23 cellular contexts compared by ENCODE assay signal in genomic region chr4:120812216-120812615, GRCh38.
DNase-seq lines count a peak whose midpoint lies in the region; ATAC-seq, FAIRE-seq and TF ChIP-seq lines count a peak whose summit lies in the region.
"Had no signal": no experiment of that assay in that cellular context is flagged by ENCODE, and none has a peak within 500 bp of the region (broad histone marks: within the 10 kb centered on the region; RNA-seq: fewer than 3 reads in every experiment).

No MANE protein-coding gene starts in this region.

- POLR2A ChIA-PET in SK-N-SH (lab: Yijun Ruan, JAX) (no interaction called here), K562 (lab: Yijun Ruan, JAX) (no interaction called here)

- H3K36me3 Mint-ChIP-seq in HFFc6 (ENCODE audit: low read depth) (peaks cover 21% of the 10 kb centered on the region), astrocyte (ENCODE audit: low read depth, unreplicated experiment) (peaks cover 7% of the 10 kb centered on the region)
- H3K36me3 Mint-ChIP-seq: CD4-positive, CD25-positive, alpha-beta regulatory T cell had no signal

- peaks cover 7% of the 10 kb centered on the region for H3K9me3 Mint-ChIP-seq in HFFc6
- H3K9me3 Mint-ChIP-seq in astrocyte (ENCODE audit: unreplicated experiment) = peaks cover 3% of the 10 kb centered on the region

- H3K4me3 ChIP-seq in SK-N-SH (ENCODE audit: low read depth in 2 of 2, low read length in 1 of 2) = no peak overlapping the region
- H3K4me3 ChIP-seq in astrocyte (ENCODE audit: insufficient read depth, low read depth, low read length) = no peak overlapping the region
- no peak overlapping the region for H3K4me3 ChIP-seq in K562
- H3K4me3 ChIP-seq: BLaER1, GM23248 had no signal

- no peak for TF ChIP-seq POLR2A in K562 (conservative IDR thresholded peaks at IDR 0.05)

- H3K27ac ChIP-seq in SK-N-SH (ENCODE audit: low read depth in 2 of 2, low read length in 1 of 2) = no peak overlapping the region
- H3K27ac ChIP-seq in astrocyte (ENCODE audit: low read depth, low read length) = no peak overlapping the region
- no peak overlapping the region for H3K27ac ChIP-seq in K562 (ENCODE audit: extremely low read depth, low read depth, low read length)
- H3K27ac ChIP-seq: 22Rv1, BLaER1, C4-2B, GM23248 had no signal

- 38% methylated on average over 2 of the region's 2 CpGs for WGBS in SK-N-SH (ENCODE audit: low lambda C conversion rate)
- 0% methylated on average over 2 of the region's 2 CpGs for WGBS in K562 (ENCODE audit: insufficient coverage, low coverage, missing lambda C conversion rate)

- TF ChIP-seq RAD21 in SK-N-SH (IDR thresholded peaks at IDR 0.05; ENCODE audit: low read length) (no peak), K562 (CRISPR knock-in tag; conservative IDR thresholded peaks at IDR 0.05 in 1 of 2, IDR thresholded peaks at IDR 0.05 in 1 of 2) (no peak)

- in situ Hi-C loops in K562 (cut with MboI) = no loop called here

- BruUV-seq in K562 (replicated peaks; lab: Mats Ljungman, UMichigan) = no TSS peak

- no peak overlapping the region for H3K4me2 ChIP-seq in SK-N-SH
- peak overlapping the region; percentile 3 for H3K4me2 ChIP-seq in astrocyte (ENCODE audit: low read length)
- H3K4me2 ChIP-seq in K562 (ENCODE audit: insufficient read depth, low read length) = no peak overlapping the region
- H3K4me2 ChIP-seq: BLaER1 had no signal

- DNase-seq in SK-N-SH (no peak), HFFc6 (no peak), astrocyte (ENCODE audit: low read depth) (peak; percentile 59), K562 (ENCODE audit: extremely low read depth in 1 of 4, low spot score in 3 of 4) (no peak), NCI-H2029 treated with DMSO at 0.1 percent for 48 hours (lab: John Stamatoyannopoulos, UW) (no peak)
- DNase-seq: CD4-positive, CD25-positive, alpha-beta regulatory T cell; CD8-positive, alpha-beta T cell; DMS 273 treated with DMSO at 0.1 percent for 48 hours; DMS79; GM23248; H7; HCEC 1CT had no signal

- peak overlapping the region; percentile 24; the same call in 1 of the 2 replicates for H3K4me3 Mint-ChIP-seq in HFFc6
- no peak overlapping the region for H3K4me3 Mint-ChIP-seq in astrocyte (ENCODE audit: unreplicated experiment)
- H3K4me3 Mint-ChIP-seq: B cell; CD4-positive, CD25-positive, alpha-beta regulatory T cell; CD8-positive, alpha-beta T cell had no signal

- H3K9me2 ChIP-seq in SK-N-SH = no peaks in the 10 kb centered on the region

- TF ChIP-seq CTCF in SK-N-SH (IDR thresholded peaks at IDR 0.05) (no peak), HFFc6 (IDR thresholded peaks at IDR 0.05) (no peak), astrocyte (IDR thresholded peaks at IDR 0.05; ENCODE audit: insufficient read depth, low read depth, low read length) (no peak), K562 (IDR thresholded peaks at IDR 0.05 in 2 of 3, conservative IDR thresholded peaks at IDR 0.05 in 1 of 3; ENCODE audit: insufficient read depth in 2 of 3, low read depth in 1 of 3, low read length in 3 of 3) (no peak)

- no peak for TF ChIP-seq EP300 in SK-N-SH (IDR thresholded peaks at IDR 0.05; ENCODE audit: borderline replicate concordance in 1 of 2, low read depth in 1 of 2, low read length in 1 of 2)
- no peak for TF ChIP-seq EP300 in K562 (IDR thresholded peaks at IDR 0.05; ENCODE audit: low read length)

- H3K9ac ChIP-seq in SK-N-SH = no peak overlapping the region
- H3K9ac ChIP-seq in astrocyte (ENCODE audit: low read length) = no peak overlapping the region
- no peak overlapping the region for H3K9ac ChIP-seq in K562 (ENCODE audit: insufficient read depth in 1 of 2, low read depth in 2 of 2, low read length in 2 of 2)
- H3K9ac ChIP-seq: BLaER1, GM23248 had no signal

- ATAC-seq in SK-N-SH treated with all-trans-retinoic acid at 6 μM for 48 hours (no peak), K562 (no peak), GM18498 (IDR thresholded peaks at IDR 0.05; ENCODE audit: unreplicated experiment) (no peak), GM21526 (IDR thresholded peaks at IDR 0.05; ENCODE audit: low FRiP score, unreplicated experiment) (no peak)
- ATAC-seq: CD8-positive, alpha-beta T cell had no signal

- H3F3A ChIP-seq in SK-N-SH (replicated peaks; ENCODE audit: insufficient read depth) = peaks cover 12% of the 10 kb centered on the region

- H3K79me2 ChIP-seq in SK-N-SH (ENCODE audit: insufficient read depth) (no peaks in the 10 kb centered on the region), astrocyte (ENCODE audit: insufficient read depth, low read length) (no peaks in the 10 kb centered on the region), K562 (ENCODE audit: control insufficient read depth, insufficient read depth, low read length) (no peaks in the 10 kb centered on the region)

- CTCF ChIA-PET in SK-N-SH (lab: Yijun Ruan, JAX) = no interaction called here
- CTCF ChIA-PET in K562 (lab: Yijun Ruan, JAX; ENCODE audit: low intra/inter-chr PET ratio) = no interaction called here

- H3K36me3 ChIP-seq in SK-N-SH (replicated peaks in 1 of 2; ENCODE audit: control insufficient read depth in 1 of 2, insufficient read depth in 2 of 2, low read length in 1 of 2) (peaks cover 0 to 8% of the 10 kb centered on the region in 2 experiments), astrocyte (ENCODE audit: insufficient read depth, low read length) (no peaks in the 10 kb centered on the region), K562 (ENCODE audit: control insufficient read depth, insufficient read depth, low read length) (no peaks in the 10 kb centered on the region)
- H3K36me3 ChIP-seq: BLaER1 had no signal

- H3K27ac Mint-ChIP-seq in HFFc6 (peak overlapping the region; percentile 19; the same call in 1 of the 2 replicates), astrocyte (ENCODE audit: unreplicated experiment) (no peak overlapping the region)
- H3K27ac Mint-ChIP-seq: B cell; CD4-positive, CD25-positive, alpha-beta regulatory T cell; CD8-positive, alpha-beta T cell had no signal

- H3K27me3 ChIP-seq in SK-N-SH (ENCODE audit: insufficient read depth) (no peaks in the 10 kb centered on the region), astrocyte (ENCODE audit: insufficient read depth, low read length) (no peaks in the 10 kb centered on the region), K562 (ENCODE audit: control insufficient read depth in 2 of 2, insufficient read depth in 2 of 2, low read length in 2 of 2) (no peaks in the 10 kb centered on the region)
- H3K27me3 ChIP-seq: BLaER1 had no signal

- H3K4me1 Mint-ChIP-seq in HFFc6 (ENCODE audit: low read depth) (peaks cover 39% of the 10 kb centered on the region), astrocyte (ENCODE audit: low read depth, unreplicated experiment) (no peaks in the 10 kb centered on the region)
- H3K4me1 Mint-ChIP-seq: B cell; CD4-positive, CD25-positive, alpha-beta regulatory T cell had no signal

- H2AFZ ChIP-seq in SK-N-SH (ENCODE audit: low read depth) (no peak overlapping the region), astrocyte (ENCODE audit: low read depth, low read length) (no peak overlapping the region), K562 (ENCODE audit: low read depth, low read length) (no peak overlapping the region)
- H2AFZ ChIP-seq: GM23248 had no signal

- peaks cover 5% of the 10 kb centered on the region; the same call in 1 of the 2 replicates for H3K9me3 ChIP-seq in SK-N-SH
- H3K9me3 ChIP-seq in astrocyte (ENCODE audit: insufficient read depth, low read depth, low read length) = no peaks in the 10 kb centered on the region
- no peaks in the 10 kb centered on the region for H3K9me3 ChIP-seq in K562 (replicated peaks; ENCODE audit: control insufficient read depth, insufficient read depth, low read depth, low read length)

- H3K4me1 ChIP-seq in SK-N-SH (ENCODE audit: control insufficient read depth in 1 of 2, insufficient read depth in 2 of 2, low read depth in 1 of 2, low read length in 1 of 2) = peaks cover 0 to 3% of the 10 kb centered on the region in 2 experiments; a peak in 1 of 4 replicates
- H3K4me1 ChIP-seq in astrocyte (ENCODE audit: insufficient read depth, low read length) = peaks cover 2% of the 10 kb centered on the region
- no peaks in the 10 kb centered on the region for H3K4me1 ChIP-seq in K562 (replicated peaks in 1 of 2; ENCODE audit: control insufficient read depth in 2 of 2, insufficient read depth in 2 of 2, low read length in 2 of 2)
- H3K4me1 ChIP-seq: BLaER1 had no signal

- no peak for FAIRE-seq in astrocyte (lab: Jason Lieb, UNC)
- FAIRE-seq in K562 (lab: Jason Lieb, UNC) = no peak
- FAIRE-seq: D721Med, GM12892, GM19239, H1 had no signal

- no peaks in the 10 kb centered on the region for H3K27me3 Mint-ChIP-seq in HFFc6 (ENCODE audit: insufficient read depth)
- H3K27me3 Mint-ChIP-seq in astrocyte (ENCODE audit: low read depth, unreplicated experiment) = no peaks in the 10 kb centered on the region
- H3K27me3 Mint-ChIP-seq: B cell; CD4-positive, CD25-positive, alpha-beta regulatory T cell had no signal

- H3K9me1 ChIP-seq in K562 (ENCODE audit: control insufficient read depth, insufficient read depth, low read length) = no peaks in the 10 kb centered on the region

- intact Hi-C loops in K562 (cut with micrococcal nuclease) = no loop called here

- H4K20me1 ChIP-seq in SK-N-SH (ENCODE audit: insufficient read depth) = no peaks in the 10 kb centered on the region
- H4K20me1 ChIP-seq in astrocyte (ENCODE audit: insufficient read depth, low read length) = no peaks in the 10 kb centered on the region
- no peaks in the 10 kb centered on the region for H4K20me1 ChIP-seq in K562 (replicated peaks; ENCODE audit: control insufficient read depth, insufficient read depth, low read length)
- H4K20me1 ChIP-seq: BLaER1 had no signal

TF ChIP-seq in SK-N-SH, 30 proteins besides CTCF, POLR2A, EP300 and RAD21:
- 0 out of 2 replicates have a peak, but pooled peaks have one; percentile 10 for TF ChIP-seq NFIC (IDR thresholded peaks at IDR 0.05; ENCODE audit: borderline replicate concordance)
- TF ChIP-seq FOXJ3 (CRISPR knock-in tag; IDR thresholded peaks at IDR 0.05) = no peak
- TF ChIP-seq TAF1 (IDR thresholded peaks at IDR 0.05; ENCODE audit: borderline replicate concordance, low read depth, low read length) = no peak
- no peak for TF ChIP-seq JUND (IDR thresholded peaks at IDR 0.05)
TF ChIP-seq in SK-N-SH: peak in this region for 1.

TF ChIP-seq in SK-N-SH treated with all-trans-retinoic acid at 6 μM for 48 hours, 23 proteins besides CTCF, POLR2A, EP300 and RAD21 (continues in another document):
- TF ChIP-seq TCF4 (CRISPR knock-in tag; IDR thresholded peaks at IDR 0.05; ENCODE audit: borderline replicate concordance) = no peak

TF ChIP-seq in K562, 482 proteins besides CTCF, POLR2A, EP300 and RAD21:
- TF ChIP-seq NEUROD1 (IDR thresholded peaks at IDR 0.05; ENCODE audit: borderline replicate concordance, low read depth, low read length, partially characterized antibody) (no peak), ZNF316 (IDR thresholded peaks at IDR 0.05) (peak; percentile 24; the same call in 1 of the 2 replicates)

Comparison
In these comparisons a context has a peak if more than half of its experiments do, and no peak if none do; other contexts are left out.
1. Of the 27 proteins assayed by ChIP-seq in both K562 and SK-N-SH: peak only in K562: none; only in SK-N-SH: NFIC; in both: none; in neither: 26.